8 cellular contexts compared by ENCODE assay signal in the genomic region with DNA sequence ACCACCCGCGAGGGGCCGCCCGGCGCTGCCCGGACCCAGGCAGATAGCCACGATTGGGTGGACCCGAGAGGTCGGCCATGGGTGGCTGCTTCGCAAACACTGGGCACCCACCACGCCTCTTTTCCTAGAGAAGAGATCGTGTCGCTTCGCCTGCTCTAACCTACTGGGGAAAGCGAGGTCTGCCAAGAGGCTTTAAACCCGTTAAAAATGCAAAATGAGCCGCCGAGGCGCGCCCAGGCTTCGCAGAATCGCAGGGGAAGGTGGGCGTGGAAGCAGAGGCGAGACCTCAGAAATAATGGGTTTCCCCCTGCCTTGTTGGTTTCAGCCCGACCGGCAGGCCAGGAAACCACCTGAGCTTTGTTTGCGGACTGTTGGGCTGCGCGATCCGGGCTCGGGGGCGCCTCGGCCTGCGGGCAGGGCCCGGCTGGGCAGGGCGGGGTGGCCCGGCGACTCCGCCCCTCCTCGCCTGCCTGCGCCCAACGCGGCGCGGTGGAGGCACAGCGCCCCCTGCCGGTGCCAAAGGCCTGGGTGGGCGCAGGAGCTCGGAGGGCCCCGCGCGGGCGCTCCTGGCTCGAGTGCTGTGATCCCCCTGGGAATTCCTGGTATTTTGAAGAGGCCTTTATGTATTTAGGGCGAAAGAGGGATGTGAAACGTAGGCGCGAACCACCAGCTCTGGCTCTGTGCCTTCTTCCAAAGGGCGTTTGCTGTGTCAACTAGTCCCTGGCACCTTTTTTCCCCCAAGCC. TPM values are rescaled to one million over a fixed set of nuclear protein-coding genes. Genes with fewer than 3 reads are reported as not detected.
DNase-seq lines count a peak whose midpoint lies in the region; ATAC-seq and TF ChIP-seq lines count a peak whose summit lies in the region.

No MANE protein-coding gene starts in this region.

- no peaks in the 10 kb centered on the region for H3K9me3 ChIP-seq in naive thymus-derived CD4-positive, alpha-beta T cell (ENCODE audit: control insufficient read depth in 2 of 3, low read length in 3 of 3)

- H3K36me3 ChIP-seq in naive thymus-derived CD4-positive, alpha-beta T cell (ENCODE audit: control insufficient read depth in 2 of 3, insufficient read depth in 3 of 3, low read length in 3 of 3) = no peaks in the 10 kb centered on the region

- no peak overlapping the region for H3K27ac ChIP-seq in naive thymus-derived CD4-positive, alpha-beta T cell (ENCODE audit: low read depth, low read length)

- peak overlapping the region; percentile 81 for H3K4me3 Mint-ChIP-seq in activated T-helper 1 cell treated with anti-CD3 and anti-CD28 coated beads, Interleukin-12 subunit alpha, Interleukin-12 subunit beta, Interleukin-2, Interleukin-4 antibody, amounts not matched to agents 30 ng/mL and 10 ng/mL and 1 ng/mL, durations not matched to agents 14 hours and 24 hours and 36 hours
- H3K4me3 Mint-ChIP-seq in naive thymus-derived CD4-positive, alpha-beta T cell = peak overlapping the region in 6 of 10 donors; percentile 53 to 73 (median 60)
- no peak overlapping the region for H3K4me3 Mint-ChIP-seq in stimulated activated naive B cell treated with anti-CD40 and anti-IgM and Interleukin-4, amounts not matched to agents 10 μg/mL and 1 μg/mL and 100 μg/mL, for 72 hours

- peaks cover 18 to 40% of the 10 kb centered on the region in 2 donors for H3K4me1 ChIP-seq in naive thymus-derived CD4-positive, alpha-beta T cell (ENCODE audit: control insufficient read depth in 2 of 2, insufficient read depth in 2 of 2, low read length in 2 of 2)

- H3K36me3 Mint-ChIP-seq in activated T-helper 1 cell treated with anti-CD3 and anti-CD28 coated beads, Interleukin-12 subunit alpha, Interleukin-12 subunit beta, Interleukin-2, Interleukin-4 antibody, amounts not matched to agents 30 ng/mL and 10 ng/mL and 1 ng/mL, durations not matched to agents 14 hours and 24 hours and 36 hours (ENCODE audit: low read depth) = peaks cover 1% of the 10 kb centered on the region
- peaks cover 0 to 8% (median 2%) of the 10 kb centered on the region in 5 donors for H3K36me3 Mint-ChIP-seq in naive thymus-derived CD4-positive, alpha-beta T cell
- H3K36me3 Mint-ChIP-seq in stimulated activated naive B cell treated with anti-CD40 and anti-IgM and Interleukin-4, amounts not matched to agents 10 μg/mL and 1 μg/mL and 100 μg/mL, for 72 hours = peaks cover 4 to 18% of the 10 kb centered on the region in 2 donors

- peaks cover 41% of the 10 kb centered on the region for H3K27me3 Mint-ChIP-seq in activated T-helper 1 cell treated with anti-CD3 and anti-CD28 coated beads, Interleukin-12 subunit alpha, Interleukin-12 subunit beta, Interleukin-2, Interleukin-4 antibody, amounts not matched to agents 30 ng/mL and 10 ng/mL and 1 ng/mL, durations not matched to agents 14 hours and 24 hours and 36 hours (ENCODE audit: insufficient read depth)
- peaks cover 21 to 36% (median 31%) of the 10 kb centered on the region in 5 donors for H3K27me3 Mint-ChIP-seq in naive thymus-derived CD4-positive, alpha-beta T cell
- no peaks in the 10 kb centered on the region for H3K27me3 Mint-ChIP-seq in stimulated activated naive B cell treated with anti-CD40 and anti-IgM and Interleukin-4, amounts not matched to agents 10 μg/mL and 1 μg/mL and 100 μg/mL, for 72 hours

- peaks cover 16% of the 10 kb centered on the region for H3K4me1 Mint-ChIP-seq in activated T-helper 1 cell treated with anti-CD3 and anti-CD28 coated beads, Interleukin-12 subunit alpha, Interleukin-12 subunit beta, Interleukin-2, Interleukin-4 antibody, amounts not matched to agents 30 ng/mL and 10 ng/mL and 1 ng/mL, durations not matched to agents 14 hours and 24 hours and 36 hours (ENCODE audit: low read depth)
- peaks cover 5 to 14% (median 9%) of the 10 kb centered on the region in 7 donors for H3K4me1 Mint-ChIP-seq in naive thymus-derived CD4-positive, alpha-beta T cell
- H3K4me1 Mint-ChIP-seq in stimulated activated naive B cell treated with anti-CD40 and anti-IgM and Interleukin-4, amounts not matched to agents 10 μg/mL and 1 μg/mL and 100 μg/mL, for 72 hours = peaks cover 15 to 28% of the 10 kb centered on the region in 2 donors

- peak; percentile 86 for ATAC-seq in GM21528 (IDR thresholded peaks at IDR 0.05; ENCODE audit: low FRiP score, unreplicated experiment)
- peak; percentile 89 for ATAC-seq in naive thymus-derived CD4-positive, alpha-beta T cell
- ATAC-seq in stimulated activated naive B cell treated with anti-CD40 and anti-IgM and Interleukin-4, amounts not matched to agents 10 μg/mL and 1 μg/mL and 100 μg/mL, for 72 hours (replicated peaks) = peak; percentile 89

- peaks cover 15 to 44% of the 10 kb centered on the region in 2 donors for H3K27me3 ChIP-seq in naive thymus-derived CD4-positive, alpha-beta T cell (ENCODE audit: control insufficient read depth in 2 of 2, insufficient read depth in 2 of 2, low read length in 2 of 2)

- peak; percentile 94 for DNase-seq in DMS153 treated with DMSO at 0.1 percent for 48 hours (lab: John Stamatoyannopoulos, UW; ENCODE audit: unreplicated experiment)
- DNase-seq in HuH-7.5 (ENCODE audit: low spot score) = peak; percentile 99
- peak; percentile 74 for DNase-seq in activated T-helper 1 cell treated with anti-CD3 and anti-CD28 coated beads, Interleukin-12 subunit alpha, Interleukin-12 subunit beta, Interleukin-2, Interleukin-4 antibody, amounts not matched to agents 30 ng/mL and 10 ng/mL and 1 ng/mL, durations not matched to agents 14 hours and 24 hours and 36 hours (ENCODE audit: low spot score)
- peak; percentile 89 for DNase-seq in fibroblast of gingiva (ENCODE audit: low read depth)
- DNase-seq in naive thymus-derived CD4-positive, alpha-beta T cell = peak; percentile 44 to 93 (median 74)
- DNase-seq in stimulated activated naive B cell treated with anti-CD40 and anti-IgM and Interleukin-4, amounts not matched to agents 10 μg/mL and 1 μg/mL and 100 μg/mL, for 72 hours = peak; percentile 98

- POLR2A ChIA-PET in naive thymus-derived CD4-positive, alpha-beta T cell (lab: Charles Lee) = no interaction called here

- H3K9me3 Mint-ChIP-seq in activated T-helper 1 cell treated with anti-CD3 and anti-CD28 coated beads, Interleukin-12 subunit alpha, Interleukin-12 subunit beta, Interleukin-2, Interleukin-4 antibody, amounts not matched to agents 30 ng/mL and 10 ng/mL and 1 ng/mL, durations not matched to agents 14 hours and 24 hours and 36 hours = no peaks in the 10 kb centered on the region
- H3K9me3 Mint-ChIP-seq in naive thymus-derived CD4-positive, alpha-beta T cell = peaks cover 0 to 15% (median 4%) of the 10 kb centered on the region in 11 donors
- H3K9me3 Mint-ChIP-seq in stimulated activated naive B cell treated with anti-CD40 and anti-IgM and Interleukin-4, amounts not matched to agents 10 μg/mL and 1 μg/mL and 100 μg/mL, for 72 hours = no peaks in the 10 kb centered on the region

- CTCF ChIA-PET in naive thymus-derived CD4-positive, alpha-beta T cell (lab: Charles Lee) = interaction anchor here (0.9 to 1.1 kb wide), 3 partner anchors 552 to 1679 kb away, joined by 3 to 4 read pairs (median 4); no protein-coding TSS in a partner anchor

- intact Hi-C loops in activated T-helper 1 cell treated with anti-CD3 and anti-CD28 coated beads, Interleukin-12 subunit alpha, Interleukin-12 subunit beta, Interleukin-2, Interleukin-4 antibody, amounts not matched to agents 30 ng/mL and 10 ng/mL and 1 ng/mL, durations not matched to agents 14 hours and 24 hours and 36 hours (cut with micrococcal nuclease) = loop anchor here (1.0 to 10.0 kb wide), 7 partner anchors 114 to 1678 kb away; partner anchors contain the start of gene HDAC2
- intact Hi-C loops in naive thymus-derived CD4-positive, alpha-beta T cell (cut with micrococcal nuclease) = loop anchor here (1.0 to 5.0 kb wide), 5 partner anchors 112 to 1678 kb away; partner anchors contain the start of gene HDAC2 (in 1 of the 2)

- H3K27ac Mint-ChIP-seq in activated T-helper 1 cell treated with anti-CD3 and anti-CD28 coated beads, Interleukin-12 subunit alpha, Interleukin-12 subunit beta, Interleukin-2, Interleukin-4 antibody, amounts not matched to agents 30 ng/mL and 10 ng/mL and 1 ng/mL, durations not matched to agents 14 hours and 24 hours and 36 hours = peak overlapping the region; percentile 52
- H3K27ac Mint-ChIP-seq in naive thymus-derived CD4-positive, alpha-beta T cell = peak overlapping the region in 2 of 9 donors; percentile 65 to 71
- peak overlapping the region; percentile 82 for H3K27ac Mint-ChIP-seq in stimulated activated naive B cell treated with anti-CD40 and anti-IgM and Interleukin-4, amounts not matched to agents 10 μg/mL and 1 μg/mL and 100 μg/mL, for 72 hours

- H3K4me3 ChIP-seq in naive thymus-derived CD4-positive, alpha-beta T cell (ENCODE audit: low read length) = peak overlapping the region; percentile 55

TF ChIP-seq in PFSK-1, 5 proteins besides CTCF, POLR2A, EP300 and RAD21 (continues in another document):
- TF ChIP-seq SIN3A (IDR thresholded peaks at IDR 0.05; ENCODE audit: borderline replicate concordance, insufficient read depth, low read length) (peak; percentile 76; the same call in 1 of the 2 replicates), POLR2AphosphoS5 (IDR thresholded peaks at IDR 0.05; ENCODE audit: low read depth, low read length) (peak; percentile 76), FOXP2 (optimal IDR thresholded peaks at IDR 0.05; ENCODE audit: borderline replicate concordance, extremely low read depth, extremely low read length, insufficient read depth) (peak; percentile 90), TAF1 (IDR thresholded peaks at IDR 0.05; ENCODE audit: borderline replicate concordance, insufficient read depth, low read length) (peak; percentile 69; the same call in 1 of the 2 replicates)

RNA-seq across cellular contexts. Expression of gene MARCKS, which starts 1.6 kb away (rescaled TPM):
- 63.1 TPM for polyA plus RNA-seq in PFSK-1 (2012; ENCODE audit: insufficient read length, low read depth)
- total RNA-seq in activated T-helper 1 cell treated with anti-CD3 and anti-CD28 coated beads, Interleukin-12 subunit alpha, Interleukin-12 subunit beta, Interleukin-2, Interleukin-4 antibody, amounts not matched to agents 30 ng/mL and 10 ng/mL and 1 ng/mL, durations not matched to agents 14 hours and 24 hours and 36 hours = 0.05 and 0.10 TPM in 2 replicates
- 10 to 100 TPM in 1 of 5 experiments, 1 to 10 TPM in 3, under 1 TPM in 1; 0.05 to 31.6 (median 4.7) TPM for total RNA-seq in naive thymus-derived CD4-positive, alpha-beta T cell
- polyA plus RNA-seq in naive thymus-derived CD4-positive, alpha-beta T cell = not detected

Comparison
In these comparisons a context has a peak if more than half of its experiments do, and no peak if none do; other contexts are left out.
1. H3K4me3 Mint-ChIP-seq: peak in activated T-helper 1 cell treated with anti-CD3 and anti-CD28 coated beads, Interleukin-12 subunit alpha, Interleukin-12 subunit beta, Interleukin-2, Interleukin-4 antibody, amounts not matched to agents 30 ng/mL and 10 ng/mL and 1 ng/mL, durations not matched to agents 14 hours and 24 hours and 36 hours (single experiment) and naive thymus-derived CD4-positive, alpha-beta T cell (6 of 10); none in stimulated activated naive B cell treated with anti-CD40 and anti-IgM and Interleukin-4, amounts not matched to agents 10 μg/mL and 1 μg/mL and 100 μg/mL, for 72 hours (0 of 2).
2. Peak in every context shown above with its lines, with median percentiles within 50 percentile points of each other: DNase-seq and ATAC-seq.